In the genomic region with DNA sequence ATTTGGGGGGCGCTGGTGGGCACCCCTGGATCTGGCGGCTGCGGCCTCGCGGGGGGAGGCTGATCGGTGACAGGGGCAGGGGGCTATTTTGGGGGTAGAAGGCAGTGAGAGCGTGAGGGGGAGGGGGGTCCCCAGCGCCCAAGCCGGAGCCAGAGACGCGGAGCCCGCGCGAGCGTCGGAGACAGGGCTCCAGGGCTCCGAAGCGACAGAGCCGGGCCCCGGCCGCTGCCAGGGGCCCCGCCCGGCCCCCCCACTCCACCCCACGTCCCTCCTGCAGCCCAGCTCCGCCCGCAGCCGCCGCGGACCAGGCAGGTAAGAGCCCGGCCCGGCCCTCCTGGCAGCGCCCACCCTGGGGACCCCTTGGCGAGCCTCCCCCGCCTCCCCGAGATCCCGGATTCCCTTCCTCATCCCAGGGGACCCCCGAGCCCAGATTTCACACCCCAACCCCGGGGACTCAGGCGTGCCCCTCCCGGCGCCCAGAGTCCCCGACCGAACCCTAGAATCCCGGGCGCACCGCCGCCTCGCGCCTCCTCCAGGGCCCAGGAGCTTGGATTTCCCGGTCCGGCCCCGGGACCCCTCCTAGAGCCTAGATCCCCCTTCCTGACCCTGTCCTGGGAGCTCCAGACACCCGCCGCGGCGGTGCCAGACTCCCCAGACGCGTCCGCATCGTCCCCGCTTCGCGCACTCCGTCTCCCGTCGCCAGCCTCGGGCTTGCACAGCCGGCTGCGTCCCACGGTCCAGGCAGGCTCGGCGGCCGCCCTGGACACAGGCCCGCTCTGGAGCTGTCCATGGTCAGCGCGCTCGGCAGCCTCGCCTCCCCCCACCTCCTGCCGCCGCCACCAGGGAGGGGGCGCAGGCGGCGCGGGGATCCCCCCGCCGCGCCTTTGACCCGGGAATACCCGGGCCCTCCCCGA, we compare ENCODE assay signal across 8 cellular contexts. TPM values are rescaled to one million over a fixed set of nuclear protein-coding genes. Genes with fewer than 3 reads are reported as not detected.
DNase-seq lines count a peak whose midpoint lies in the region; ATAC-seq, FAIRE-seq and TF ChIP-seq lines count a peak whose summit lies in the region.

A gene (plus strand): TSS at position 134 of the 914 bp plus-strand sequence. CDS start 8,330 bp downstream, outside the sequence.

- H3K79me2 ChIP-seq in HepG2 (ENCODE audit: insufficient read depth, low read length): peaks cover 4% of the 10 kb centered on the region

- peak within 1 kb of the TSS; percentile 98 for H3K4me2 ChIP-seq in HepG2 (ENCODE audit: low read depth, low read length)

- H3K36me3 Mint-ChIP-seq in activated CD4-positive, alpha-beta T cell treated with anti-CD3 and anti-CD28 coated beads, Interleukin-2, amount 10 ng/mL, durations not matched to agents 24 days and 14 days (ENCODE audit: low read depth): peaks cover 5% of the 10 kb centered on the region

- no peak for TF ChIP-seq RAD21 in HepG2 (CRISPR knock-in tag; IDR thresholded peaks at IDR 0.05)

- H3K36me3 ChIP-seq in HepG2 (replicated peaks in 1 of 2; ENCODE audit: control insufficient read depth in 1 of 2, insufficient read depth in 2 of 2, low read length in 2 of 2) (no peaks in the 10 kb centered on the region), stomach smooth muscle (ENCODE audit: control insufficient read depth in 2 of 2, insufficient read depth in 2 of 2, low read length in 2 of 2) (peaks cover 0 to 3% of the 10 kb centered on the region in 2 donors)

- peak within 1 kb of the TSS; percentile 90 for H3K4me3 Mint-ChIP-seq in activated CD4-positive, alpha-beta T cell treated with anti-CD3 and anti-CD28 coated beads, Interleukin-2, amount 10 ng/mL, durations not matched to agents 24 days and 14 days

- H3K27me3 Mint-ChIP-seq in activated CD4-positive, alpha-beta T cell treated with anti-CD3 and anti-CD28 coated beads, Interleukin-2, amount 10 ng/mL, durations not matched to agents 24 days and 14 days: peaks cover 18% of the 10 kb centered on the region

- TF ChIP-seq CTCF in HepG2 (CRISPR knock-in tag; IDR thresholded peaks at IDR 0.05): no peak

- peak; percentile 73 for DNase-seq in activated CD4-positive, alpha-beta T cell treated with anti-CD3 and anti-CD28 coated beads, Interleukin-2, amount 10 ng/mL, durations not matched to agents 24 days and 14 days
- no peak for DNase-seq in activated CD4-positive, alpha-beta T cell treated with anti-CD3 and anti-CD28 coated beads, Interleukin-2, amount 50 U/mL, for 4 hours
- DNase-seq in SW480 (ENCODE audit: low spot score) (peak; percentile 55), dermis blood vessel endothelial cell (peak; percentile 77), HepG2 (ENCODE audit: low spot score) (no peak), T-helper 9 cell (no peak)
- no peak for DNase-seq in NK-92 treated with Interleukin-12 subunit alpha and Interleukin-12 subunit beta, amount 100 ng/mL, for 24 hours (lab: John Stamatoyannopoulos, UW)

- H3K27ac ChIP-seq in HepG2 (ENCODE audit: extremely low read length, insufficient read depth, low read length) (peak within 1 kb of the TSS; percentile 77), stomach smooth muscle (ENCODE audit: low read length) (peak within 1 kb of the TSS; percentile 84)

- intact Hi-C loops in activated CD4-positive, alpha-beta T cell treated with anti-CD3 and anti-CD28 coated beads, Interleukin-2, amount 10 ng/mL, durations not matched to agents 24 days and 14 days (cut with micrococcal nuclease): loop anchor here (1.0 to 10.0 kb wide), 6 partner anchors 9 to 485 kb away; a partner anchor contains a TSS
- intact Hi-C loops in HepG2 (cut with micrococcal nuclease; ENCODE audit: unreplicated experiment): loop anchor here (1.0 kb wide), 1 partner anchor 30 kb away; no protein-coding TSS in a partner anchor

- H3K9me3 Mint-ChIP-seq in activated CD4-positive, alpha-beta T cell treated with anti-CD3 and anti-CD28 coated beads, Interleukin-2, amount 10 ng/mL, durations not matched to agents 24 days and 14 days: no peaks in the 10 kb centered on the region

- BruUV-seq in HepG2 (replicated peaks; lab: Mats Ljungman, UMichigan): no TSS peak

- no peak for FAIRE-seq in HepG2 (lab: Jason Lieb, UNC)

- H3K4me3 ChIP-seq in HepG2 (replicated peaks in 1 of 3; ENCODE audit: insufficient read depth in 1 of 3, low read depth in 2 of 3, low read length in 3 of 3): peak within 1 kb of the TSS; percentile 67 to 78 (median 74)
- peak within 1 kb of the TSS; percentile 76 to 78 for H3K4me3 ChIP-seq in stomach smooth muscle (ENCODE audit: low read length in 2 of 2)

- H3K9me3 ChIP-seq in HepG2 (ENCODE audit: low read length) (no peaks in the 10 kb centered on the region), stomach smooth muscle (ENCODE audit: control insufficient read depth in 2 of 2, low read length in 2 of 2) (no peaks in the 10 kb centered on the region)

- TF ChIP-seq POLR2A in HepG2 (IDR thresholded peaks at IDR 0.05; ENCODE audit: insufficient read depth in 1 of 2, low read depth in 2 of 2, low read length in 2 of 2): no peak

- POLR2A ChIA-PET in HepG2 (lab: Yijun Ruan, JAX): interaction anchor here (0.9 to 1.4 kb wide), 2 partner anchors 22 to 29 kb away, joined by 3 to 4 read pairs; no protein-coding TSS in a partner anchor

- H3K27me3 ChIP-seq in HepG2 (ENCODE audit: control insufficient read depth in 1 of 2, insufficient read depth in 2 of 2, low read length in 2 of 2): peaks cover 0 to 7% of the 10 kb centered on the region in 2 experiments; a peak in 1 of 5 replicates
- no peaks in the 10 kb centered on the region for H3K27me3 ChIP-seq in stomach smooth muscle (ENCODE audit: control insufficient read depth in 1 of 2, insufficient read depth in 2 of 2, low read length in 2 of 2)

- peak within 1 kb of the TSS; percentile 90 for H3K27ac Mint-ChIP-seq in activated CD4-positive, alpha-beta T cell treated with anti-CD3 and anti-CD28 coated beads, Interleukin-2, amount 10 ng/mL, durations not matched to agents 24 days and 14 days

- in situ Hi-C loops in HepG2 (cut with HindIII; ENCODE audit: extremely low pct_ligation_motif_present, low pct_unique_long_range_greater_than_20kb): loop anchor here (5.0 kb wide), 1 partner anchor 33 kb away; no protein-coding TSS in a partner anchor

- 0% methylated on average over 19 of the region's 90 CpGs for WGBS in HepG2 (ENCODE audit: low lambda C conversion rate)

- peaks cover 23% of the 10 kb centered on the region for H3K4me1 Mint-ChIP-seq in activated CD4-positive, alpha-beta T cell treated with anti-CD3 and anti-CD28 coated beads, Interleukin-2, amount 10 ng/mL, durations not matched to agents 24 days and 14 days

- H3K9ac ChIP-seq in HepG2 (ENCODE audit: insufficient read depth, low read depth, low read length) (peak within 1 kb of the TSS; percentile 90), stomach smooth muscle (ENCODE audit: low read length in 2 of 2) (peak within 1 kb of the TSS; percentile 71 to 74)

- H3K4me1 ChIP-seq in HepG2 (ENCODE audit: insufficient read depth, low read length) (peaks cover 58% of the 10 kb centered on the region), stomach smooth muscle (ENCODE audit: control insufficient read depth, insufficient read depth, low read length) (peaks cover 26% of the 10 kb centered on the region)

- TF ChIP-seq EP300 in HepG2 (IDR thresholded peaks at IDR 0.05; ENCODE audit: low read depth in 2 of 2, low read length in 2 of 2): no peak
- TF ChIP-seq EP300 in HepG2 (CRISPR knock-in tag; IDR thresholded peaks at IDR 0.05; ENCODE audit: borderline replicate concordance): 0 out of 2 replicates have a peak, but pooled peaks have one; percentile 32

- no peaks in the 10 kb centered on the region for H4K20me1 ChIP-seq in HepG2 (ENCODE audit: insufficient read depth, low read length)

- ATAC-seq in HepG2: peak; percentile 64

- no peak within 1 kb of the TSS for H2AFZ ChIP-seq in HepG2 (ENCODE audit: low read length)

- CTCF ChIA-PET in HepG2 (lab: Yijun Ruan, JAX; ENCODE audit: low intra/inter-chr PET ratio, low total read pairs): no interaction called here

RNA-seq across cellular contexts. Expression of the gene that starts here (rescaled TPM):
- total RNA-seq in activated CD4-positive, alpha-beta T cell treated with anti-CD3 and anti-CD28 coated beads, Interleukin-2, amount 10 ng/mL, durations not matched to agents 24 days and 14 days: 4.5 and 5.0 TPM in 2 replicates
- total RNA-seq in dermis blood vessel endothelial cell (4.0 and 12.9 TPM in 2 replicates), HepG2 (2016; rRNA removed; fragmentation: Illumina TruSeq; extraction: Trizol) (6.3 and 8.6 TPM in 2 replicates)
- total RNA-seq in HepG2 (2016; cell fraction: cytosol; rRNA removed; fragmentation: Illumina TruSeq; extraction: Trizol; ENCODE audit: low read depth): 1.9 and 2.7 TPM in 2 replicates
- 6.5 and 8.9 TPM in 2 replicates for total RNA-seq in HepG2 (2016; cell fraction: insoluble cytoplasmic fraction; rRNA removed; fragmentation: Illumina TruSeq; extraction: Trizol)
- 4.5 and 5.6 TPM in 2 replicates for total RNA-seq in HepG2 (2016; cell fraction: membrane; rRNA removed; fragmentation: Illumina TruSeq; extraction: Trizol)
- 8.1 and 9.0 TPM in 2 replicates for total RNA-seq in HepG2 (2016; cell fraction: nucleus; rRNA removed; fragmentation: Illumina TruSeq; extraction: Trizol)
- polyA plus RNA-seq in HepG2 (2011; rRNA removed): 6.7 and 8.9 TPM in 2 replicates
- polyA plus RNA-seq in HepG2 (2011; cell fraction: cytosol; rRNA removed): 6.0 and 7.5 TPM in 2 replicates
- polyA plus RNA-seq in HepG2 (2011; cell fraction: nucleus; rRNA removed): 37.0 and 50.3 TPM in 2 replicates
- polyA plus RNA-seq in HepG2 (2012): 9.4 and 9.5 TPM in 2 replicates
- polyA plus RNA-seq in HepG2 (2016; cell fraction: cytosol; fragmentation: Illumina TruSeq; extraction: Trizol; ENCODE audit: low read depth): 1.9 and 2.8 TPM in 2 replicates
- polyA plus RNA-seq in HepG2 (2016; cell fraction: insoluble cytoplasmic fraction; fragmentation: Illumina TruSeq; extraction: Trizol; ENCODE audit: low read depth): 6.2 and 6.5 TPM in 2 replicates
- polyA plus RNA-seq in HepG2 (2016; cell fraction: membrane; fragmentation: Illumina TruSeq; extraction: Trizol; ENCODE audit: low read depth): 3.3 and 4.2 TPM in 2 replicates
- polyA plus RNA-seq in HepG2 (2016; cell fraction: nucleus; fragmentation: Illumina TruSeq; extraction: Trizol; ENCODE audit: insufficient read depth, low read depth): 21.5 and 24.1 TPM in 2 replicates
- 8.5 and 15.8 TPM in 2 replicates for polyA minus RNA-seq in HepG2 (2011; rRNA and poly(A)+ RNA removed; ENCODE audit: low replicate concordance)
- 4.9 and 5.9 TPM in 2 replicates for polyA minus RNA-seq in HepG2 (2011; cell fraction: cytosol; rRNA and poly(A)+ RNA removed)
- polyA minus RNA-seq in HepG2 (2011; cell fraction: nucleus; rRNA and poly(A)+ RNA removed): 13.8 and 16.6 TPM in 2 replicates

Comparison
In these comparisons a context has a peak if more than half of its experiments do, and no peak if none do; other contexts are left out.
1. DNase-seq: peak in activated CD4-positive, alpha-beta T cell treated with anti-CD3 and anti-CD28 coated beads, Interleukin-2, amount 10 ng/mL, durations not matched to agents 24 days and 14 days (single experiment), SW480 (single experiment) and dermis blood vessel endothelial cell (single experiment); none in activated CD4-positive, alpha-beta T cell treated with anti-CD3 and anti-CD28 coated beads, Interleukin-2, amount 50 U/mL, for 4 hours (0 of 2), HepG2 (single experiment), T-helper 9 cell (single experiment) and NK-92 treated with Interleukin-12 subunit alpha and Interleukin-12 subunit beta, amount 100 ng/mL, for 24 hours (single experiment).